ENCODE assay signal across 8 cellular contexts in the genomic region with DNA sequence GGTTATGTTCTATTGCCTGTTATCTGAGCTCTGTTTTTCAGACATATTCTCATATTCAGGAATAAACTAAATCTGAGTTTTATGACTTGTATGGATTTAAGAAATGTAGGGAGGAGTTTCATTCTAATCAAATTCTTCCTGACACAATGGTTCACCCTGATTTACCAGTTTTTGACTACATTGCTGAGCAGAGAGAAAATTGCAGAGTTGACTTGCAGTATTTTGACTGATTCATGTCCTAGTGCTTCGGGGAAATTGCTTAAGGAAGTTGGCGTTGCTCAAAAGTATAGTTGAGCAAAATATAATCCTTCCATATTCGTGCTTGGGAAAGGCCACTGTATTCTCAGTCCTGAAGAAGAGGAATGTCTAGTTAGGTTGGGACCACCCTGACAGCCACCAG. TPM values are rescaled to one million over a fixed set of nuclear protein-coding genes. Genes with fewer than 3 reads are reported as not detected.
DNase-seq lines count a peak whose midpoint lies in the region; ATAC-seq and TF ChIP-seq lines count a peak whose summit lies in the region.

No MANE protein-coding gene starts in this region.

- H3K36me3 Mint-ChIP-seq in MCF 10A (ENCODE audit: insufficient read depth, unreplicated experiment), result peaks cover 15% of the 10 kb centered on the region
- peaks cover 30% of the 10 kb centered on the region for H3K36me3 Mint-ChIP-seq in activated T-helper 17 cell treated with anti-CD3 and anti-CD28 coated beads, Interleukin-2, amount 50 U/mL, for 72 hours (ENCODE audit: low read depth)
- H3K36me3 Mint-ChIP-seq in memory B cell, result peaks cover 4% of the 10 kb centered on the region

- POLR2A ChIA-PET in MCF 10A (lab: Yijun Ruan, JAX), result interaction anchor here (1.0 to 8.8 kb wide), 7 partner anchors 10 to 1482 kb away, joined by 3 to 152 read pairs (median 9); partner anchors contain the start of genes IRAK4, PUS7L and TMEM117

- ATAC-seq in activated T-helper 17 cell treated with anti-CD3 and anti-CD28 coated beads, Interleukin-2, amount 50 U/mL, for 72 hours (replicated peaks), result no peak
- ATAC-seq in memory B cell (ENCODE audit: low read depth) (no peak), upper lobe of right lung (no peak), HG02588 (IDR thresholded peaks at IDR 0.05; ENCODE audit: unreplicated experiment) (no peak)

- H3K36me3 ChIP-seq in breast epithelium (no peaks in the 10 kb centered on the region), upper lobe of right lung (peaks cover 9% of the 10 kb centered on the region)

- H3K27me3 Mint-ChIP-seq in MCF 10A (ENCODE audit: insufficient read depth, unreplicated experiment) (no peaks in the 10 kb centered on the region), memory B cell (no peaks in the 10 kb centered on the region)
- no peaks in the 10 kb centered on the region for H3K27me3 Mint-ChIP-seq in activated T-helper 17 cell treated with anti-CD3 and anti-CD28 coated beads, Interleukin-2, amount 50 U/mL, for 72 hours

- H3K4me1 Mint-ChIP-seq in MCF 10A (ENCODE audit: insufficient read depth, unreplicated experiment) (peaks cover 7% of the 10 kb centered on the region), memory B cell (peaks cover 10% of the 10 kb centered on the region)
- H3K4me1 Mint-ChIP-seq in activated T-helper 17 cell treated with anti-CD3 and anti-CD28 coated beads, Interleukin-2, amount 50 U/mL, for 72 hours, result no peaks in the 10 kb centered on the region

- H3K4me3 Mint-ChIP-seq in MCF 10A (ENCODE audit: unreplicated experiment) (peak overlapping the region; percentile 86), memory B cell (peak overlapping the region; percentile 100)
- peak overlapping the region; percentile 95 for H3K4me3 Mint-ChIP-seq in activated T-helper 17 cell treated with anti-CD3 and anti-CD28 coated beads, Interleukin-2, amount 50 U/mL, for 72 hours

- H3K4me3 ChIP-seq in breast epithelium, result no peak overlapping the region
- no peak overlapping the region for H3K4me3 ChIP-seq in upper lobe of right lung

- H3K4me1 ChIP-seq in breast epithelium (peaks cover 0 to 5% of the 10 kb centered on the region in 2 donors), upper lobe of right lung (peaks cover 25% of the 10 kb centered on the region)

- H3K27ac ChIP-seq in breast epithelium, result peak overlapping the region in 1 of 2 donors; percentile 96
- H3K27ac ChIP-seq in upper lobe of right lung, result peak overlapping the region; percentile 97

- H3K9me3 ChIP-seq in breast epithelium (no peaks in the 10 kb centered on the region), upper lobe of right lung (no peaks in the 10 kb centered on the region)

- intact Hi-C loops in MCF 10A (cut with micrococcal nuclease) (no loop called here), breast epithelium (cut with DNase I; ENCODE audit: low total_unique reads) (no loop called here), upper lobe of right lung (cut with DNase I) (no loop called here)

- BruUV-seq in MCF 10A (replicated peaks; lab: Mats Ljungman, UMichigan), result no TSS peak

- TF ChIP-seq CTCF in MCF 10A (IDR thresholded peaks at IDR 0.05; ENCODE audit: unreplicated experiment) (no peak), breast epithelium (IDR thresholded peaks at IDR 0.05) (no peak), upper lobe of right lung (IDR thresholded peaks at IDR 0.05) (no peak)

- no peak for DNase-seq in MCF 10A (ENCODE audit: unreplicated experiment)
- no peak for DNase-seq in breast epithelium (ENCODE audit: low spot score in 2 of 2)
- no peak for DNase-seq in memory B cell (ENCODE audit: low spot score in 2 of 2)
- DNase-seq in upper lobe of right lung, result no peak
- DNase-seq in NCI-H1105 (lab: John Stamatoyannopoulos, UW), result no peak
- no peak for DNase-seq in NCI-H2081 treated with DMSO at 0.1 percent for 48 hours (lab: John Stamatoyannopoulos, UW)

- H3K27ac Mint-ChIP-seq in MCF 10A (ENCODE audit: low read depth, unreplicated experiment) (peak overlapping the region; percentile 98), memory B cell (peak overlapping the region; percentile 99)
- peak overlapping the region; percentile 99 for H3K27ac Mint-ChIP-seq in activated T-helper 17 cell treated with anti-CD3 and anti-CD28 coated beads, Interleukin-2, amount 50 U/mL, for 72 hours

- H3K27me3 ChIP-seq in breast epithelium (no peaks in the 10 kb centered on the region), upper lobe of right lung (no peaks in the 10 kb centered on the region)

- CTCF ChIA-PET in MCF 10A (lab: Yijun Ruan, JAX), result interaction anchor here (1.3 to 5.2 kb wide), 3 partner anchors 10 to 76 kb away, joined by 3 to 45 read pairs (median 4); no protein-coding TSS in a partner anchor

- H3K9me3 Mint-ChIP-seq in MCF 10A (ENCODE audit: unreplicated experiment) (no peaks in the 10 kb centered on the region), memory B cell (no peaks in the 10 kb centered on the region)
- no peaks in the 10 kb centered on the region for H3K9me3 Mint-ChIP-seq in activated T-helper 17 cell treated with anti-CD3 and anti-CD28 coated beads, Interleukin-2, amount 50 U/mL, for 72 hours

- TF ChIP-seq POLR2A in breast epithelium (IDR thresholded peaks at IDR 0.05), result no peak

RNA-seq across cellular contexts. Expression of gene TWF1, which starts 1.2 kb away (rescaled TPM):
- total RNA-seq in MCF 10A (2022), result 104 and 105 TPM in 2 replicates
- total RNA-seq in breast epithelium, result 100 to 1,000 TPM in 1 of 3 donors, 10 to 100 TPM in 2; 73.6 to 102 (median 92.1) TPM
- 10 to 100 TPM; 12.7 to 30.2 TPM for total RNA-seq in activated T-helper 17 cell treated with anti-CD3 and anti-CD28 coated beads, Interleukin-2, amount 50 U/mL, for 72 hours
- 52.1 TPM for total RNA-seq in upper lobe of right lung

RNA-seq across cellular contexts. Expression of gene TMEM117, which starts 28.5 kb away (rescaled TPM):
- total RNA-seq in MCF 10A (2022) (3.2 and 4.3 TPM in 2 replicates), breast epithelium (10 to 100 TPM in 1 of 3 donors, 1 to 10 TPM in 2; 6.1 to 17.1 (median 7.2) TPM), upper lobe of right lung (4.6 TPM)
- total RNA-seq in activated T-helper 17 cell treated with anti-CD3 and anti-CD28 coated beads, Interleukin-2, amount 50 U/mL, for 72 hours, result 1 to 10 TPM; 2.8 to 4.2 TPM

RNA-seq across cellular contexts. Expression of gene IRAK4, which starts 48.6 kb away (rescaled TPM):
- total RNA-seq in MCF 10A (2022) (10.1 and 12.2 TPM in 2 replicates), breast epithelium (10 to 100 TPM; 37.4 to 46.4 (median 38.7) TPM), upper lobe of right lung (18.4 TPM)
- total RNA-seq in activated T-helper 17 cell treated with anti-CD3 and anti-CD28 coated beads, Interleukin-2, amount 50 U/mL, for 72 hours, result 10 to 100 TPM; 26.3 to 29.4 TPM

RNA-seq across cellular contexts. Expression of gene PUS7L, which starts 48.8 kb away (rescaled TPM):
- 15.9 and 26.5 TPM in 2 replicates for total RNA-seq in MCF 10A (2022)
- total RNA-seq in breast epithelium, result 10 to 100 TPM in 1 of 3 donors, 1 to 10 TPM in 2; 7.8 to 13.6 (median 9.2) TPM
- 10 to 100 TPM; 18.6 to 22.4 TPM for total RNA-seq in activated T-helper 17 cell treated with anti-CD3 and anti-CD28 coated beads, Interleukin-2, amount 50 U/mL, for 72 hours
- total RNA-seq in upper lobe of right lung, result 11.7 TPM
